Comparison of ENCODE assay signal across 15 cellular contexts in genomic region chr5:77232545-77232944, GRCh38. TPM values are rescaled to one million over a fixed set of nuclear protein-coding genes. Genes with fewer than 3 reads are reported as not detected.
DNase-seq lines count a peak whose midpoint lies in the region; ATAC-seq, FAIRE-seq and TF ChIP-seq lines count a peak whose summit lies in the region.
"Had no signal": no experiment of that assay in that cellular context is flagged by ENCODE, and none has a peak within 500 bp of the region (broad histone marks: within the 10 kb centered on the region; RNA-seq: fewer than 3 reads in every experiment).

No MANE protein-coding gene starts in this region.

- in situ Hi-C loops in GM12878 (cut with MboI) = no loop called here

- no peak for TF ChIP-seq RAD21 in GM12878 (IDR thresholded peaks at IDR 0.05; ENCODE audit: insufficient read depth, low read depth, low read length)

- H3K27ac ChIP-seq in GM12878 (ENCODE audit: control insufficient read depth, insufficient read depth) = no peak overlapping the region
- H3K27ac ChIP-seq in naive thymus-derived CD4-positive, alpha-beta T cell (ENCODE audit: low read depth, low read length) = no peak overlapping the region
- H3K27ac ChIP-seq: HL-60 had no signal

- H3K27me3 ChIP-seq in GM12878 (replicated peaks in 1 of 2; ENCODE audit: control insufficient read depth in 2 of 2, insufficient read depth in 2 of 2, low read length in 1 of 2) = peaks cover 1 to 3% of the 10 kb centered on the region in 2 experiments; a peak in 1 of 4 replicates
- H3K27me3 ChIP-seq in naive thymus-derived CD4-positive, alpha-beta T cell (ENCODE audit: control insufficient read depth in 2 of 2, insufficient read depth in 2 of 2, low read length in 2 of 2) = no peaks in the 10 kb centered on the region
- H3K27me3 ChIP-seq: BE2C had no signal

- WGBS in GM12878 (ENCODE audit: insufficient coverage, insufficient replicate concordance, low lambda C conversion rate, missing lambda C conversion rate) = 69% methylated on average over 4 of the region's 4 CpGs

- peaks cover 22% of the 10 kb centered on the region for H3K27me3 Mint-ChIP-seq in activated CD8-positive, alpha-beta T cell treated with anti-CD3 and anti-CD28 coated beads for 36 hours
- peaks cover 14% of the 10 kb centered on the region for H3K27me3 Mint-ChIP-seq in activated CD8-positive, alpha-beta T cell treated with anti-CD3 and anti-CD28 coated beads, Interleukin-2, amount 10 ng/mL, durations not matched to agents 7 days and 5 days (ENCODE audit: low read depth)
- peaks cover 5 to 18% (median 12%) of the 10 kb centered on the region in 5 donors for H3K27me3 Mint-ChIP-seq in naive thymus-derived CD4-positive, alpha-beta T cell

- POLR2A ChIA-PET in activated CD8-positive, alpha-beta T cell treated with anti-CD3 and anti-CD28 coated beads for 36 hours (lab: Charles Lee) = no interaction called here
- POLR2A ChIA-PET in activated CD8-positive, alpha-beta T cell treated with anti-CD3 and anti-CD28 coated beads, Interleukin-2, amount 10 ng/mL, durations not matched to agents 7 days and 5 days (lab: Charles Lee) = interaction anchor here (0.9 kb wide), 1 partner anchor 260 kb away, joined by 3 read pairs; the partner anchor contains the start of gene WDR41
- POLR2A ChIA-PET in GM12878 (lab: Charles Lee) = interaction anchor here (1.2 kb wide), 1 partner anchor 19 kb away, joined by 4 read pairs; no protein-coding TSS in a partner anchor
- POLR2A ChIA-PET in naive thymus-derived CD4-positive, alpha-beta T cell (lab: Charles Lee) = no interaction called here

- H3K9ac ChIP-seq in GM12878 (ENCODE audit: control insufficient read depth, insufficient read depth, low read length) = no peak overlapping the region

- H3K4me1 Mint-ChIP-seq in activated CD8-positive, alpha-beta T cell treated with anti-CD3 and anti-CD28 coated beads for 36 hours (ENCODE audit: low read depth) = peaks cover 8% of the 10 kb centered on the region
- H3K4me1 Mint-ChIP-seq in activated CD8-positive, alpha-beta T cell treated with anti-CD3 and anti-CD28 coated beads, Interleukin-2, amount 10 ng/mL, durations not matched to agents 7 days and 5 days (ENCODE audit: low read depth) = no peaks in the 10 kb centered on the region
- peaks cover 0 to 7% (median 0%) of the 10 kb centered on the region in 7 donors for H3K4me1 Mint-ChIP-seq in naive thymus-derived CD4-positive, alpha-beta T cell
- H3K4me1 Mint-ChIP-seq: CD8-positive, alpha-beta memory T cell; GM23338 had no signal

- TF ChIP-seq EP300 in GM12878 (IDR thresholded peaks at IDR 0.05; ENCODE audit: borderline replicate concordance in 1 of 2, control insufficient read depth in 1 of 2, low read depth in 2 of 2, low read length in 2 of 2) = no peak

- no peak for FAIRE-seq in GM12878 (lab: Jason Lieb, UNC)

- CTCF ChIA-PET in activated CD8-positive, alpha-beta T cell treated with anti-CD3 and anti-CD28 coated beads for 36 hours (lab: Charles Lee) = interaction anchor here (0.7 kb wide), 1 partner anchor 88 kb away, joined by 3 read pairs; no protein-coding TSS in a partner anchor
- CTCF ChIA-PET in activated CD8-positive, alpha-beta T cell treated with anti-CD3 and anti-CD28 coated beads, Interleukin-2, amount 10 ng/mL, durations not matched to agents 7 days and 5 days (lab: Charles Lee) = interaction anchor here (1.6 kb wide), 1 partner anchor 9 kb away, joined by 3 read pairs; no protein-coding TSS in a partner anchor
- CTCF ChIA-PET in GM12878 (lab: Yijun Ruan, JAX) = interaction anchor here (0.9 to 1.7 kb wide), 3 partner anchors 10 to 204 kb away, joined by 3 to 5 read pairs (median 4); no protein-coding TSS in a partner anchor
- CTCF ChIA-PET in naive thymus-derived CD4-positive, alpha-beta T cell (lab: Charles Lee) = interaction anchor here (0.6 kb wide), 1 partner anchor 179 kb away, joined by 3 read pairs; no protein-coding TSS in a partner anchor

- no peak for TF ChIP-seq POLR2A in GM12878 (IDR thresholded peaks at IDR 0.05; ENCODE audit: low read depth, low read length)

- peaks cover 8% of the 10 kb centered on the region for H3K9me3 Mint-ChIP-seq in activated CD8-positive, alpha-beta T cell treated with anti-CD3 and anti-CD28 coated beads for 36 hours
- peaks cover 6% of the 10 kb centered on the region for H3K9me3 Mint-ChIP-seq in activated CD8-positive, alpha-beta T cell treated with anti-CD3 and anti-CD28 coated beads, Interleukin-2, amount 10 ng/mL, durations not matched to agents 7 days and 5 days (ENCODE audit: insufficient read depth)
- H3K9me3 Mint-ChIP-seq in naive thymus-derived CD4-positive, alpha-beta T cell = peaks cover 0 to 6% (median 0%) of the 10 kb centered on the region in 11 donors
- H3K9me3 Mint-ChIP-seq: GM23338 had no signal

- RAD21 ChIA-PET in GM12878 (lab: Charles Lee; ENCODE audit: unreplicated experiment) = no interaction called here

- intact Hi-C loops in activated CD8-positive, alpha-beta T cell treated with anti-CD3 and anti-CD28 coated beads for 36 hours (cut with micrococcal nuclease) = no loop called here
- intact Hi-C loops in GM12878 (cut with micrococcal nuclease; ENCODE audit: unreplicated experiment) = no loop called here
- intact Hi-C loops in naive thymus-derived CD4-positive, alpha-beta T cell (cut with micrococcal nuclease) = loop anchor here in 1 of 2 donors (10.0 kb wide), 1 partner anchor 262 kb away; the partner anchor contains the start of gene WDR41

- DNase-seq in activated CD8-positive, alpha-beta T cell treated with anti-CD3 and anti-CD28 coated beads for 36 hours = no peak
- DNase-seq in activated CD8-positive, alpha-beta T cell treated with anti-CD3 and anti-CD28 coated beads, Interleukin-2, amount 10 ng/mL, durations not matched to agents 7 days and 5 days = no peak
- DNase-seq in GM12878 (ENCODE audit: low read depth, low spot score) (no peak), NCI-H1048 (lab: John Stamatoyannopoulos, UW) (no peak), middle frontal gyrus (ENCODE audit: extremely low spot score, low spot score) (no peak), Ammon's horn (ENCODE audit: low spot score) (no peak)
- peak in 1 of 9 donors; percentile 27 for DNase-seq in naive thymus-derived CD4-positive, alpha-beta T cell
- DNase-seq: BE2C; Caco-2; CD8-positive, alpha-beta memory T cell; DND-41; H7 had no signal

- ATAC-seq in activated CD8-positive, alpha-beta T cell treated with anti-CD3 and anti-CD28 coated beads for 36 hours = peak; percentile 30
- no peak for ATAC-seq in activated CD8-positive, alpha-beta T cell treated with anti-CD3 and anti-CD28 coated beads, Interleukin-2, amount 10 ng/mL, durations not matched to agents 7 days and 5 days
- ATAC-seq in GM12878 = no peak
- ATAC-seq in naive thymus-derived CD4-positive, alpha-beta T cell = peak; percentile 19

- BruUV-seq in GM12878 (replicated peaks; lab: Mats Ljungman, UMichigan) = no TSS peak

- H3K27ac Mint-ChIP-seq in activated CD8-positive, alpha-beta T cell treated with anti-CD3 and anti-CD28 coated beads for 36 hours = no peak overlapping the region
- H3K27ac Mint-ChIP-seq in activated CD8-positive, alpha-beta T cell treated with anti-CD3 and anti-CD28 coated beads, Interleukin-2, amount 10 ng/mL, durations not matched to agents 7 days and 5 days = no peak overlapping the region
- no peak overlapping the region for H3K27ac Mint-ChIP-seq in naive thymus-derived CD4-positive, alpha-beta T cell
- H3K27ac Mint-ChIP-seq: CD8-positive, alpha-beta memory T cell; GM23338 had no signal

- H3K4me3 ChIP-seq in GM12878 = no peak overlapping the region
- no peak overlapping the region for H3K4me3 ChIP-seq in naive thymus-derived CD4-positive, alpha-beta T cell (ENCODE audit: low read length)
- H3K4me3 ChIP-seq: GM23338 had no signal

- H3K4me3 Mint-ChIP-seq in activated CD8-positive, alpha-beta T cell treated with anti-CD3 and anti-CD28 coated beads for 36 hours = no peak overlapping the region
- no peak overlapping the region for H3K4me3 Mint-ChIP-seq in activated CD8-positive, alpha-beta T cell treated with anti-CD3 and anti-CD28 coated beads, Interleukin-2, amount 10 ng/mL, durations not matched to agents 7 days and 5 days
- no peak overlapping the region for H3K4me3 Mint-ChIP-seq in naive thymus-derived CD4-positive, alpha-beta T cell
- H3K4me3 Mint-ChIP-seq: CD8-positive, alpha-beta memory T cell; GM23338 had no signal

- no peaks in the 10 kb centered on the region for H3K36me3 Mint-ChIP-seq in activated CD8-positive, alpha-beta T cell treated with anti-CD3 and anti-CD28 coated beads for 36 hours (ENCODE audit: low read depth)
- H3K36me3 Mint-ChIP-seq in activated CD8-positive, alpha-beta T cell treated with anti-CD3 and anti-CD28 coated beads, Interleukin-2, amount 10 ng/mL, durations not matched to agents 7 days and 5 days (ENCODE audit: low read depth) = no peaks in the 10 kb centered on the region
- H3K36me3 Mint-ChIP-seq in naive thymus-derived CD4-positive, alpha-beta T cell = no peaks in the 10 kb centered on the region
- H3K36me3 Mint-ChIP-seq: CD8-positive, alpha-beta memory T cell had no signal

- TF ChIP-seq CTCF in activated CD8-positive, alpha-beta T cell treated with anti-CD3 and anti-CD28 coated beads for 36 hours (IDR thresholded peaks at IDR 0.05) = no peak
- no peak for TF ChIP-seq CTCF in GM12878 (IDR thresholded peaks at IDR 0.05 in 2 of 3, conservative IDR thresholded peaks at IDR 0.05 in 1 of 3; ENCODE audit: control insufficient read depth in 2 of 3, extremely low read depth in 1 of 3, insufficient read depth in 1 of 3, low read depth in 3 of 3, low read length in 3 of 3)

- SMC1A ChIA-PET in GM12878 (lab: Charles Lee; ENCODE audit: uncharacterized antibody, unreplicated experiment) = interaction anchor here (0.6 to 1.1 kb wide), 3 partner anchors 27 to 72 kb away, joined by 3 to 4 read pairs (median 3); no protein-coding TSS in a partner anchor

- H3K4me2 ChIP-seq in GM12878 (ENCODE audit: control insufficient read depth, insufficient read depth) = no peak overlapping the region
- H3K4me2 ChIP-seq: GM23338 had no signal

- H2AFZ ChIP-seq in GM12878 (ENCODE audit: control insufficient read depth, low read depth, low read length) = no peak overlapping the region
- H2AFZ ChIP-seq: GM23338 had no signal

- H3K9me3 ChIP-seq in GM12878 (replicated peaks; ENCODE audit: control insufficient read depth, insufficient read depth, low read length) = peaks cover 3% of the 10 kb centered on the region; the same call in 2 of the 3 replicates
- H3K9me3 ChIP-seq in naive thymus-derived CD4-positive, alpha-beta T cell (ENCODE audit: control insufficient read depth in 2 of 3, low read length in 3 of 3) = no peaks in the 10 kb centered on the region
- H3K9me3 ChIP-seq: BE2C had no signal

- no peaks in the 10 kb centered on the region for H3K4me1 ChIP-seq in GM12878 (ENCODE audit: control insufficient read depth, insufficient read depth, low read length)
- H3K4me1 ChIP-seq in naive thymus-derived CD4-positive, alpha-beta T cell (ENCODE audit: control insufficient read depth in 2 of 2, insufficient read depth in 2 of 2, low read length in 2 of 2) = no peaks in the 10 kb centered on the region
- H3K4me1 ChIP-seq: BE2C, Caco-2 had no signal

- no peaks in the 10 kb centered on the region for H3K36me3 ChIP-seq in GM12878 (ENCODE audit: control insufficient read depth in 2 of 2, insufficient read depth in 2 of 2, low read length in 1 of 2)
- H3K36me3 ChIP-seq in naive thymus-derived CD4-positive, alpha-beta T cell (ENCODE audit: control insufficient read depth in 2 of 3, insufficient read depth in 3 of 3, low read length in 3 of 3) = no peaks in the 10 kb centered on the region
- H3K36me3 ChIP-seq: BE2C had no signal

- no peaks in the 10 kb centered on the region for H3K79me2 ChIP-seq in GM12878 (ENCODE audit: control insufficient read depth, insufficient read depth, low read length)

- no peaks in the 10 kb centered on the region for H4K20me1 ChIP-seq in GM12878 (ENCODE audit: control insufficient read depth, insufficient read depth)

RNA-seq across cellular contexts. Expression of gene PDE8B, which starts 22.1 kb away (rescaled TPM):
- under 1 TPM in 1 of 2 experiments, not detected in 1; 0.47 TPM for total RNA-seq in activated CD8-positive, alpha-beta T cell treated with anti-CD3 and anti-CD28 coated beads for 36 hours
- total RNA-seq in activated CD8-positive, alpha-beta T cell treated with anti-CD3 and anti-CD28 coated beads, Interleukin-2, amount 10 ng/mL, durations not matched to agents 7 days and 5 days = not detected
- 0.27 and 0.31 TPM in 2 replicates for total RNA-seq in GM12878 (2013; cell fraction: nucleolus; rRNA removed)
- under 0.01 and 0.06 TPM in 2 replicates for total RNA-seq in GM12878 (2014; rRNA removed)
- total RNA-seq in GM12878 (2014; rRNA removed; fragmentation: Illumina TruSeq; extraction: Trizol) = 0.04 and 0.05 TPM in 2 replicates
- total RNA-seq in GM12878 (2021) = 0.05 TPM in 1 of 2 replicates, not detected in the other
- polyA plus RNA-seq in GM12878 (2011; ENCODE audit: low read depth) = 0.20 TPM
- polyA plus RNA-seq in GM12878 (2011; rRNA removed) = 0.09 TPM in 1 of 2 replicates, not detected in the other
- polyA plus RNA-seq in GM12878 (2011; cell fraction: cytosol; rRNA removed) = 0.02 TPM in 1 of 2 replicates, not detected in the other
- polyA plus RNA-seq in GM12878 (2011; cell fraction: nucleus; rRNA removed) = not detected in 2 replicates
- 0.19 and 0.36 TPM in 2 replicates for polyA plus RNA-seq in GM12878 (2012)
- 0.03 and 0.30 TPM in 2 replicates for polyA plus RNA-seq in GM12878 (2014; fragmentation: Illumina TruSeq; extraction: Trizol)
- polyA plus RNA-seq in GM12878 (2014; fragmentation: Nextera tagmentation; extraction: Ambion mirVana) = under 1 TPM; 0.20 to 0.31 TPM
- not detected in 2 replicates for polyA plus RNA-seq in GM12878 (2014; rRNA removed)
- polyA plus RNA-seq in GM12878 (2016; fragmentation: Nextera tagmentation; extraction: Ambion mirVana) = under 1 TPM; 0.37 to 0.44 TPM
- polyA minus RNA-seq in GM12878 (2011; rRNA and poly(A)+ RNA removed) = 0.07 TPM in 1 of 2 replicates, not detected in the other
- 2.3 TPM in 1 of 2 replicates, not detected in the other for polyA minus RNA-seq in GM12878 (2011; cell fraction: cytosol; rRNA and poly(A)+ RNA removed)
- 0.10 and 0.12 TPM in 2 replicates for polyA minus RNA-seq in GM12878 (2011; cell fraction: nucleus; rRNA and poly(A)+ RNA removed)
- total RNA-seq in naive thymus-derived CD4-positive, alpha-beta T cell = 1 to 10 TPM in 1 of 5 experiments, not detected in 4; 1.2 TPM
- under 1 TPM in 1 of 2 donors, not detected in 1; 0.02 TPM for polyA plus RNA-seq in naive thymus-derived CD4-positive, alpha-beta T cell
- total RNA-seq: A172; CD8-positive, alpha-beta memory T cell had no signal

Comparison
In these comparisons a context has a peak if more than half of its experiments do, and no peak if none do; other contexts are left out.
1. ATAC-seq: peak in activated CD8-positive, alpha-beta T cell treated with anti-CD3 and anti-CD28 coated beads for 36 hours (single experiment) and naive thymus-derived CD4-positive, alpha-beta T cell (single experiment); none in activated CD8-positive, alpha-beta T cell treated with anti-CD3 and anti-CD28 coated beads, Interleukin-2, amount 10 ng/mL, durations not matched to agents 7 days and 5 days (single experiment) and GM12878 (single experiment).
2. POLR2A ChIA-PET loops: an anchor here in activated CD8-positive, alpha-beta T cell treated with anti-CD3 and anti-CD28 coated beads, Interleukin-2, amount 10 ng/mL, durations not matched to agents 7 days and 5 days (0.9 kb wide) and GM12878 (1.2 kb wide); none called in activated CD8-positive, alpha-beta T cell treated with anti-CD3 and anti-CD28 coated beads for 36 hours and naive thymus-derived CD4-positive, alpha-beta T cell.